8 cellular contexts compared by ENCODE assay signal in the genomic region with DNA sequence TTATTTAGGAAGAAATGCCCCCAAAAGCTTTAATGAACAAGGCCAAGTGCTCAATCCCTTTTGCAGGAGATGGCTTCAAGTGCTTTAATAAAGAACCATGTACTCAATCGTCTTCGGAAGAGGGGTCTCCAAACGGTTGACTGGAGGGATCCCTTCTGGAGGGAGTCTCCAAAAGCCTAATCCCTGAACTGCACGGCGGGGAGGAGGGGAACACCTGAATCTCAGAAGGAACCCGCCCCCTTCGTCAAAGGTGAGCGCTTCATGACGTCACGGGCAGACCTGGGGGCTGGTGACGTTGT. TPM values are rescaled to one million over a fixed set of nuclear protein-coding genes. Genes with fewer than 3 reads are reported as not detected.
DNase-seq lines count a peak whose midpoint lies in the region; ATAC-seq and TF ChIP-seq lines count a peak whose summit lies in the region.

No MANE protein-coding gene starts in this region.

- no peaks in the 10 kb centered on the region for H3K27me3 ChIP-seq in AG04450 (ENCODE audit: control insufficient read depth, insufficient read depth, low read length)

- peaks cover 3% of the 10 kb centered on the region; the same call in 1 of the 2 replicates for H3K9me3 ChIP-seq in AG04450 (ENCODE audit: control insufficient read depth, insufficient read depth, low read length)
- no peaks in the 10 kb centered on the region for H3K9me3 ChIP-seq in iPS-18c (ENCODE audit: control insufficient read depth, insufficient read depth, low read length)

- H3K4me3 ChIP-seq in AG04450 (ENCODE audit: low read depth, low read length) = peak overlapping the region; percentile 99
- H3K4me3 ChIP-seq in Jurkat, Clone E6-1 (ENCODE audit: low read length) = peak overlapping the region; percentile 81
- H3K4me3 ChIP-seq in iPS-18c (ENCODE audit: insufficient read depth, low read depth, low read length) = peak overlapping the region; percentile 92

- no peak for DNase-seq in AG04450 (ENCODE audit: low read depth, low spot score)
- no peak for DNase-seq in Jurkat, Clone E6-1 (ENCODE audit: low read depth, low spot score)
- DNase-seq in activated naive CD8-positive, alpha-beta T cell treated with anti-CD3 and anti-CD28 coated beads, Interleukin-2, amount 50 U/mL, for 16 hours (ENCODE audit: low read depth, low spot score) = peak; percentile 46
- peak; percentile 58 for DNase-seq in stimulated activated CD4-positive, alpha-beta T cell treated with anti-CD3 and anti-CD28 coated beads, Interleukin-1b, Interleukin-23, amount 100 ng/mL, for 1 hour (ENCODE audit: low read depth in 2 of 2)
- no peak for DNase-seq in DMS79 treated with DMSO at 0.1 percent for 48 hours (lab: John Stamatoyannopoulos, UW)
- no peak for DNase-seq in NCI-H524 treated with DMSO at 0.1 percent for 48 hours (lab: John Stamatoyannopoulos, UW)

- no peak for TF ChIP-seq CTCF in AG04450 (IDR thresholded peaks at IDR 0.05; ENCODE audit: low read depth, low read length)

- POLR2A ChIA-PET in AG04450 (lab: Yijun Ruan, JAX) = interaction anchor here (0.6 to 2.0 kb wide), 12 partner anchors 11 to 357 kb away, joined by 3 to 27 read pairs (median 8); a partner anchor contains a TSS

- ATAC-seq in GM21529 (IDR thresholded peaks at IDR 0.05; ENCODE audit: unreplicated experiment) = no peak

- H3K27ac ChIP-seq in AG04450 (ENCODE audit: low read depth, low read length) = peak overlapping the region; percentile 94

- CTCF ChIA-PET in AG04450 (lab: Charles Lee) = no interaction called here

RNA-seq across cellular contexts. Expression of a gene that starts 0.5 kb away (rescaled TPM):
- 51.9 and 60.5 TPM in 2 replicates for polyA plus RNA-seq in AG04450 (2011; rRNA removed)
- polyA minus RNA-seq in AG04450 (2011; rRNA and poly(A)+ RNA removed) = 46.7 and 51.6 TPM in 2 replicates
- polyA plus RNA-seq in Jurkat, Clone E6-1 (2012; ENCODE audit: insufficient read depth, insufficient read length) = 90.4 TPM

RNA-seq across cellular contexts. Expression of a gene that starts 0.8 kb away (rescaled TPM):
- 28.0 and 29.9 TPM in 2 replicates for polyA plus RNA-seq in AG04450 (2011; rRNA removed)
- 22.2 and 26.5 TPM in 2 replicates for polyA minus RNA-seq in AG04450 (2011; rRNA and poly(A)+ RNA removed)
- polyA plus RNA-seq in Jurkat, Clone E6-1 (2012; ENCODE audit: insufficient read depth, insufficient read length) = 25.2 TPM

RNA-seq across cellular contexts. Expression of a gene that starts 16.2 kb away (rescaled TPM):
- 4.1 and 8.3 TPM in 2 replicates for polyA plus RNA-seq in AG04450 (2011; rRNA removed)
- polyA minus RNA-seq in AG04450 (2011; rRNA and poly(A)+ RNA removed) = 4.6 and 6.4 TPM in 2 replicates
- polyA plus RNA-seq in Jurkat, Clone E6-1 (2012; ENCODE audit: insufficient read depth, insufficient read length) = 25.0 TPM

RNA-seq across cellular contexts. Expression of a gene that starts 22.1 kb away (rescaled TPM):
- polyA plus RNA-seq in AG04450 (2011; rRNA removed) = 12.3 and 19.1 TPM in 2 replicates
- 27.4 and 38.3 TPM in 2 replicates for polyA minus RNA-seq in AG04450 (2011; rRNA and poly(A)+ RNA removed)
- 74.3 TPM for polyA plus RNA-seq in Jurkat, Clone E6-1 (2012; ENCODE audit: insufficient read depth, insufficient read length)

RNA-seq across cellular contexts. Expression of a gene that starts 45.3 kb away (rescaled TPM):
- polyA plus RNA-seq in AG04450 (2011; rRNA removed) = 1,488 and 2,094 TPM in 2 replicates
- 1,554 and 2,030 TPM in 2 replicates for polyA minus RNA-seq in AG04450 (2011; rRNA and poly(A)+ RNA removed)
- 2,430 TPM for polyA plus RNA-seq in Jurkat, Clone E6-1 (2012; ENCODE audit: insufficient read depth, insufficient read length)

Comparison
In these comparisons a context has a peak if more than half of its experiments do, and no peak if none do; other contexts are left out.
1. DNase-seq: peak in activated naive CD8-positive, alpha-beta T cell treated with anti-CD3 and anti-CD28 coated beads, Interleukin-2, amount 50 U/mL, for 16 hours (single experiment) and stimulated activated CD4-positive, alpha-beta T cell treated with anti-CD3 and anti-CD28 coated beads, Interleukin-1b, Interleukin-23, amount 100 ng/mL, for 1 hour (2 of 2); none in AG04450 (single experiment), Jurkat, Clone E6-1 (single experiment), DMS79 treated with DMSO at 0.1 percent for 48 hours (single experiment) and NCI-H524 treated with DMSO at 0.1 percent for 48 hours (single experiment).
2. Peak in every context shown above with its lines, with median percentiles within 50 percentile points of each other: H3K4me3 ChIP-seq.